ENCODE assay signal across 8 cellular contexts in the genomic region with DNA sequence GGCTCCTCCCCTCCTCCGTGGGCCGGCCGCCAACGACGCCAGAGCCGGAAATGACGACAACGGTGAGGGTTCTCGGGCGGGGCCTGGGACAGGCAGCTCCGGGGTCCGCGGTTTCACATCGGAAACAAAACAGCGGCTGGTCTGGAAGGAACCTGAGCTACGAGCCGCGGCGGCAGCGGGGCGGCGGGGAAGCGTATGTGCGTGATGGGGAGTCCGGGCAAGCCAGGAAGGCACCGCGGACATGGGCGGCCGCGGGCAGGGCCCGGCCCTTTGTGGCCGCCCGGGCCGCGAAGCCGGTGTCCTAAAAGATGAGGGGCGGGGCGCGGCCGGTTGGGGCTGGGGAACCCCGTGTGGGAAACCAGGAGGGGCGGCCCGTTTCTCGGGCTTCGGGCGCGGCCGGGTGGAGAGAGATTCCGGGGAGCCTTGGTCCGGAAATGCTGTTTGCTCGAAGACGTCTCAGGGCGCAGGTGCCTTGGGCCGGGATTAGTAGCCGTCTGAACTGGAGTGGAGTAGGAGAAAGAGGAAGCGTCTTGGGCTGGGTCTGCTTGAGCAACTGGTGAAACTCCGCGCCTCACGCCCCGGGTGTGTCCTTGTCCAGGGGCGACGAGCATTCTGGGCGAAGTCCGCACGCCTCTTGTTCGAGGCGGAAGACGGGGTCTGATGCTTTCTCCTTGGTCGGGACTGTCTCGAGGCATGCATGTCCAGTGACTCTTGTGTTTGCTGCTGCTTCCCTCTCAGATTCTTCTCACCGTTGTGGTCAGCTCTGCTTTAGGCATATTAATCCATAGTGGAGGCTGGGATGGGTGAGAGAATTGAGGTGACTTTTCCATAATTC. TPM values are rescaled to one million over a fixed set of nuclear protein-coding genes. Genes with fewer than 3 reads are reported as not detected.
DNase-seq lines count a peak whose midpoint lies in the region; ATAC-seq and TF ChIP-seq lines count a peak whose summit lies in the region.

A gene (plus strand): TSS at position 121 of the 835 bp plus-strand sequence. CDS start 11,513 bp downstream, outside the sequence.

- no peak for TF ChIP-seq CTCF in BJ (IDR thresholded peaks at IDR 0.05; ENCODE audit: insufficient read depth, low read depth, low read length)
- TF ChIP-seq CTCF in colonic mucosa (IDR thresholded peaks at IDR 0.05), result no peak

- H3K27me3 ChIP-seq in BJ (ENCODE audit: control insufficient read depth, insufficient read depth, low read length), result no peaks in the 10 kb centered on the region
- no peaks in the 10 kb centered on the region for H3K27me3 ChIP-seq in colonic mucosa
- H3K27me3 ChIP-seq in layer of hippocampus (ENCODE audit: control insufficient read depth, insufficient read depth, low read length), result no peaks in the 10 kb centered on the region

- peak within 1 kb of the TSS; percentile 76 to 85 for H3K9ac ChIP-seq in colonic mucosa (ENCODE audit: low read depth in 2 of 2, low read length in 2 of 2)

- H3K27me3 Mint-ChIP-seq in activated CD4-positive, alpha-beta T cell treated with anti-CD3 and anti-CD28 coated beads, Interleukin-2, amount 10 ng/mL, durations not matched to agents 24 days and 14 days, result no peaks in the 10 kb centered on the region

- DNase-seq in BJ (ENCODE audit: low read depth) (peak; percentile 28), GM19240 (ENCODE audit: insufficient read length, low spot score) (peak; percentile 94), NCI-H526 treated with DMSO at 0.1 percent for 48 hours (lab: John Stamatoyannopoulos, UW) (peak; percentile 84), colonic mucosa (peak; percentile 99)
- peak; percentile 100 for DNase-seq in activated CD4-positive, alpha-beta T cell treated with anti-CD3 and anti-CD28 coated beads, Interleukin-2, amount 10 ng/mL, durations not matched to agents 24 days and 14 days
- peak; percentile 97 to 99 (median 98) for DNase-seq in stimulated activated CD4-positive, alpha-beta T cell treated with anti-CD3 and anti-CD28 coated beads, Interleukin-1b, Interleukin-23, amount 100 ng/mL, for 24 hours (ENCODE audit: low read depth in 4 of 4, low spot score in 1 of 4)

- peaks cover 9% of the 10 kb centered on the region for H3K4me1 ChIP-seq in colonic mucosa

- no peaks in the 10 kb centered on the region for H3K9me3 ChIP-seq in colonic mucosa

- H3K36me3 ChIP-seq in BJ (ENCODE audit: control insufficient read depth, insufficient read depth, low read length) (no peaks in the 10 kb centered on the region), colonic mucosa (no peaks in the 10 kb centered on the region)

- H3K9me3 Mint-ChIP-seq in activated CD4-positive, alpha-beta T cell treated with anti-CD3 and anti-CD28 coated beads, Interleukin-2, amount 10 ng/mL, durations not matched to agents 24 days and 14 days, result peaks cover 12% of the 10 kb centered on the region

- H3K4me3 Mint-ChIP-seq in activated CD4-positive, alpha-beta T cell treated with anti-CD3 and anti-CD28 coated beads, Interleukin-2, amount 10 ng/mL, durations not matched to agents 24 days and 14 days, result peak within 1 kb of the TSS; percentile 93

- H3K27ac ChIP-seq in colonic mucosa (peak within 1 kb of the TSS; percentile 99), layer of hippocampus (ENCODE audit: low read depth, low read length) (peak within 1 kb of the TSS; percentile 86)

- CTCF ChIA-PET in BJ (lab: Yijun Ruan, JAX), result interaction anchor here (0.9 kb wide), 1 partner anchor 10 kb away, joined by 3 read pairs; no protein-coding TSS in a partner anchor

- peaks cover 27% of the 10 kb centered on the region for H3K4me1 Mint-ChIP-seq in activated CD4-positive, alpha-beta T cell treated with anti-CD3 and anti-CD28 coated beads, Interleukin-2, amount 10 ng/mL, durations not matched to agents 24 days and 14 days

- POLR2A ChIA-PET in BJ (lab: Charles Lee), result interaction anchor here (0.5 kb wide), 1 partner anchor 10 kb away, joined by 8 read pairs; no protein-coding TSS in a partner anchor

- H3K36me3 Mint-ChIP-seq in activated CD4-positive, alpha-beta T cell treated with anti-CD3 and anti-CD28 coated beads, Interleukin-2, amount 10 ng/mL, durations not matched to agents 24 days and 14 days (ENCODE audit: low read depth), result peaks cover 19% of the 10 kb centered on the region

- H3K4me3 ChIP-seq in BJ (ENCODE audit: low read depth, low read length) (peak within 1 kb of the TSS; percentile 92), colonic mucosa (peak within 1 kb of the TSS; percentile 89)

- intact Hi-C loops in activated CD4-positive, alpha-beta T cell treated with anti-CD3 and anti-CD28 coated beads, Interleukin-2, amount 10 ng/mL, durations not matched to agents 24 days and 14 days (cut with micrococcal nuclease), result loop anchor here (1.0 to 5.0 kb wide), 3 partner anchors 78 to 322 kb away; a partner anchor contains a TSS
- intact Hi-C loops in colonic mucosa (cut with DNase I), result no loop called here

- H3K27ac Mint-ChIP-seq in activated CD4-positive, alpha-beta T cell treated with anti-CD3 and anti-CD28 coated beads, Interleukin-2, amount 10 ng/mL, durations not matched to agents 24 days and 14 days, result peak within 1 kb of the TSS; percentile 99

- ATAC-seq in HG03457 (IDR thresholded peaks at IDR 0.05; ENCODE audit: unreplicated experiment), result peak; percentile 80

RNA-seq across cellular contexts. Expression of the gene that starts here (rescaled TPM):
- 15.8 and 23.0 TPM in 2 replicates for polyA plus RNA-seq in BJ (2011; rRNA removed)
- polyA minus RNA-seq in BJ (2011; rRNA and poly(A)+ RNA removed), result 39.7 and 42.3 TPM in 2 replicates
- total RNA-seq in activated CD4-positive, alpha-beta T cell treated with anti-CD3 and anti-CD28 coated beads, Interleukin-2, amount 10 ng/mL, durations not matched to agents 24 days and 14 days, result 34.1 and 39.1 TPM in 2 replicates
- 100 to 1,000 TPM in 1 of 2 donors, 10 to 100 TPM in 1; 76.4 to 103 TPM for total RNA-seq in colonic mucosa

Comparison
In these comparisons a context has a peak if more than half of its experiments do, and no peak if none do; other contexts are left out.
1. Peak in every context shown above with its lines: DNase-seq, ATAC-seq, H3K4me3 ChIP-seq and H3K27ac ChIP-seq.
2. DNase-seq: peak in every context shown above with its lines; median percentile 100 in activated CD4-positive, alpha-beta T cell treated with anti-CD3 and anti-CD28 coated beads, Interleukin-2, amount 10 ng/mL, durations not matched to agents 24 days and 14 days; 99 in colonic mucosa; 98 in stimulated activated CD4-positive, alpha-beta T cell treated with anti-CD3 and anti-CD28 coated beads, Interleukin-1b, Interleukin-23, amount 100 ng/mL, for 24 hours; 94 in GM19240; 84 in NCI-H526 treated with DMSO at 0.1 percent for 48 hours; 28 in BJ.